Comparison of ENCODE assay signal across 9 cellular contexts in genomic region chr2:19474128-19474527, GRCh38.
DNase-seq lines count a peak whose midpoint lies in the region; ATAC-seq, FAIRE-seq and TF ChIP-seq lines count a peak whose summit lies in the region.
"Had no signal": no experiment of that assay in that cellular context is flagged by ENCODE, and none has a peak within 500 bp of the region (broad histone marks: within the 10 kb centered on the region; RNA-seq: fewer than 3 reads in every experiment).

No MANE protein-coding gene starts in this region.

- H2BK15ac ChIP-seq in H1 (ENCODE audit: low read length), result no peak overlapping the region

- no peak overlapping the region for H4K5ac ChIP-seq in H1 (ENCODE audit: insufficient read length, low read depth, low read length)

- H3K9ac ChIP-seq in H1 (replicated peaks in 1 of 4; ENCODE audit: extremely low read depth in 1 of 4, low read depth in 3 of 4, low read length in 3 of 4), result no peak overlapping the region

- intact Hi-C loops in stomach (cut with DNase I; ENCODE audit: low total_unique reads), result no loop called here

- H3K27me3 Mint-ChIP-seq in T-cell, result peaks cover 18 to 29% of the 10 kb centered on the region in 2 donors
- peaks cover 41% of the 10 kb centered on the region for H3K27me3 Mint-ChIP-seq in stimulated activated naive CD8-positive, alpha-beta T cell treated with anti-CD3 and anti-CD28 coated beads, Interleukin-15, Interleukin-2, amounts not matched to agents 100 ng/mL and 50 ng/mL, for 24 hours
- H3K27me3 Mint-ChIP-seq in chondrocyte (ENCODE audit: low read depth), result peaks cover 5% of the 10 kb centered on the region

- H3K27ac ChIP-seq in H1 (ENCODE audit: low read depth, low read length) (no peak overlapping the region), stomach (no peak overlapping the region)

- H3K4me2 ChIP-seq in H1 (ENCODE audit: insufficient read depth in 1 of 2, low read depth in 2 of 2, low read length in 2 of 2), result no peak overlapping the region

- CTCF ChIA-PET in T-cell (lab: Charles Lee), result no interaction called here
- CTCF ChIA-PET in H1 (lab: Charles Lee; ENCODE audit: partially characterized antibody), result no interaction called here

- POLR2A ChIA-PET in T-cell (lab: Charles Lee), result interaction anchor here in 1 of 2 donors (0.6 kb wide), 1 partner anchor 1313 kb away, joined by 3 read pairs; no protein-coding TSS in a partner anchor
- POLR2A ChIA-PET in H1 (lab: Charles Lee; ENCODE audit: partially characterized antibody), result no interaction called here

- peak overlapping the region; percentile 83; the same call in 1 of the 2 replicates for H2AFZ ChIP-seq in H1 (ENCODE audit: low read length)

- no peak overlapping the region for H2BK5ac ChIP-seq in H1 (ENCODE audit: low read depth, low read length)

- TF ChIP-seq RAD21 in H1 (IDR thresholded peaks at IDR 0.05 in 1 of 2, conservative IDR thresholded peaks at IDR 0.05 in 1 of 2; ENCODE audit: low read depth in 2 of 2, low read length in 2 of 2), result no peak

- no peak overlapping the region for H2BK120ac ChIP-seq in H1 (replicated peaks; ENCODE audit: low read depth, low read length)

- no peak overlapping the region for H4K91ac ChIP-seq in H1 (replicated peaks; ENCODE audit: insufficient read length, low read length)

- no peak overlapping the region for H2AK5ac ChIP-seq in H1 (ENCODE audit: low read depth, low read length)

- no peak overlapping the region for H3K4ac ChIP-seq in H1 (replicated peaks; ENCODE audit: insufficient read length, low read depth, low read length)

- H4K8ac ChIP-seq in H1 (ENCODE audit: extremely low read depth, insufficient read depth, low read length), result no peak overlapping the region

- no peaks in the 10 kb centered on the region for H4K20me1 ChIP-seq in H1 (replicated peaks in 1 of 2; ENCODE audit: control insufficient read depth in 1 of 2, insufficient read depth in 2 of 2, low read length in 2 of 2)

- H3K14ac ChIP-seq in H1 (ENCODE audit: insufficient read length), result no peak overlapping the region

- H3K9me3 ChIP-seq in H1 (ENCODE audit: insufficient read depth in 2 of 2, low read depth in 1 of 2, low read length in 1 of 2), result no peaks in the 10 kb centered on the region
- H3K9me3 ChIP-seq in stomach, result no peaks in the 10 kb centered on the region

- no peak overlapping the region for H2BK12ac ChIP-seq in H1 (ENCODE audit: low read depth, low read length)

- H3K27ac Mint-ChIP-seq in T-cell, result peak overlapping the region in 1 of 2 donors; percentile 19
- no peak overlapping the region for H3K27ac Mint-ChIP-seq in stimulated activated naive CD8-positive, alpha-beta T cell treated with anti-CD3 and anti-CD28 coated beads, Interleukin-15, Interleukin-2, amounts not matched to agents 100 ng/mL and 50 ng/mL, for 24 hours
- no peak overlapping the region for H3K27ac Mint-ChIP-seq in chondrocyte (ENCODE audit: unreplicated experiment)
- H3K27ac Mint-ChIP-seq: activated naive CD4-positive, alpha-beta T cell treated with anti-CD3 and anti-CD28 coated beads, Interleukin-2, amount 50 U/mL, for 72 hours had no signal

- H3K36me3 ChIP-seq in H1 (ENCODE audit: control insufficient read depth in 2 of 4, insufficient read depth in 4 of 4, low read length in 3 of 4) (no peaks in the 10 kb centered on the region), stomach (no peaks in the 10 kb centered on the region)

- TF ChIP-seq POLR2A in H1 (IDR thresholded peaks at IDR 0.05; ENCODE audit: control extremely low read depth in 1 of 2, low read depth in 2 of 2, low read length in 2 of 2) (no peak), stomach (IDR thresholded peaks at IDR 0.05) (no peak)

- TF ChIP-seq CTCF in AG10803 (conservative IDR thresholded peaks at IDR 0.05; ENCODE audit: low read length) (no peak), H1 (IDR thresholded peaks at IDR 0.05; ENCODE audit: control extremely low read depth in 1 of 3, insufficient read depth in 1 of 3, low read depth in 1 of 3, low read length in 3 of 3) (no peak), chondrocyte (IDR thresholded peaks at IDR 0.05) (no peak), stomach (IDR thresholded peaks at IDR 0.05) (no peak)

- no peak for TF ChIP-seq EP300 in H1 (IDR thresholded peaks at IDR 0.05; ENCODE audit: borderline replicate concordance in 1 of 2, low read depth in 2 of 2, low read length in 2 of 2)
- TF ChIP-seq EP300 in stomach (IDR thresholded peaks at IDR 0.05), result no peak

- H3K9me3 Mint-ChIP-seq in T-cell (no peaks in the 10 kb centered on the region), chondrocyte (ENCODE audit: low read depth) (no peaks in the 10 kb centered on the region)
- peaks cover 8% of the 10 kb centered on the region for H3K9me3 Mint-ChIP-seq in stimulated activated naive CD8-positive, alpha-beta T cell treated with anti-CD3 and anti-CD28 coated beads, Interleukin-15, Interleukin-2, amounts not matched to agents 100 ng/mL and 50 ng/mL, for 24 hours

- H3K23ac ChIP-seq in H1 (ENCODE audit: insufficient read length), result no peak overlapping the region

- H3K4me3 Mint-ChIP-seq in T-cell (peak overlapping the region; percentile 4 to 36 (median 13)), chondrocyte (ENCODE audit: unreplicated experiment) (no peak overlapping the region)
- peak overlapping the region; percentile 54 for H3K4me3 Mint-ChIP-seq in stimulated activated naive CD8-positive, alpha-beta T cell treated with anti-CD3 and anti-CD28 coated beads, Interleukin-15, Interleukin-2, amounts not matched to agents 100 ng/mL and 50 ng/mL, for 24 hours

- H3K79me2 ChIP-seq in H1 (ENCODE audit: control insufficient read depth in 1 of 2, insufficient read depth in 2 of 2, low read length in 2 of 2), result no peaks in the 10 kb centered on the region

- H3K36me3 Mint-ChIP-seq in T-cell, result no peaks in the 10 kb centered on the region
- H3K36me3 Mint-ChIP-seq in stimulated activated naive CD8-positive, alpha-beta T cell treated with anti-CD3 and anti-CD28 coated beads, Interleukin-15, Interleukin-2, amounts not matched to agents 100 ng/mL and 50 ng/mL, for 24 hours (ENCODE audit: low read depth), result peaks cover 3% of the 10 kb centered on the region
- H3K36me3 Mint-ChIP-seq in chondrocyte (ENCODE audit: low read depth), result peaks cover 2% of the 10 kb centered on the region

- no peak overlapping the region for H3K18ac ChIP-seq in H1 (ENCODE audit: extremely low read depth, low read length)

- H3K4me3 ChIP-seq in AG10803 (ENCODE audit: low read length) (no peak overlapping the region), H1 (ENCODE audit: extremely low read depth in 1 of 4, insufficient read depth in 2 of 4, low read depth in 3 of 4, low read length in 4 of 4) (no peak overlapping the region), stomach (no peak overlapping the region)

- no peaks in the 10 kb centered on the region for H3K23me2 ChIP-seq in H1 (ENCODE audit: low read depth, low read length)

- H3K27me3 ChIP-seq in H1 (replicated peaks in 1 of 4; ENCODE audit: control insufficient read depth in 3 of 4, extremely low read depth in 1 of 4, insufficient read depth in 3 of 4, low read length in 3 of 4) (peaks cover 0 to 1% (median 0%) of the 10 kb centered on the region in 4 experiments; a peak in 1 of 7 replicates), stomach (no peaks in the 10 kb centered on the region)

- H2BK20ac ChIP-seq in H1 (ENCODE audit: low read length), result no peak overlapping the region

- H3K4me1 ChIP-seq in H1 (replicated peaks in 1 of 4; ENCODE audit: control insufficient read depth in 3 of 4, insufficient read depth in 4 of 4, low read length in 3 of 4) (peaks cover 0 to 5% (median 1%) of the 10 kb centered on the region in 4 experiments; a peak in 3 of 7 replicates), stomach (no peaks in the 10 kb centered on the region)

- no peak overlapping the region for H3K56ac ChIP-seq in H1 (replicated peaks; ENCODE audit: insufficient read length, low read depth, low read length)

- ATAC-seq in HG03108 (IDR thresholded peaks at IDR 0.05; ENCODE audit: unreplicated experiment) (peak; percentile 98), T-cell (replicated peaks in 1 of 4) (peak; percentile 77 to 98 (median 94))

- peaks cover 23 to 25% (median 24%) of the 10 kb centered on the region in 3 donors for H3K4me1 Mint-ChIP-seq in T-cell
- peaks cover 19% of the 10 kb centered on the region for H3K4me1 Mint-ChIP-seq in stimulated activated naive CD8-positive, alpha-beta T cell treated with anti-CD3 and anti-CD28 coated beads, Interleukin-15, Interleukin-2, amounts not matched to agents 100 ng/mL and 50 ng/mL, for 24 hours (ENCODE audit: low read depth)
- H3K4me1 Mint-ChIP-seq in chondrocyte (ENCODE audit: low read depth), result peaks cover 8% of the 10 kb centered on the region

- no peaks in the 10 kb centered on the region for H3K79me1 ChIP-seq in H1 (ENCODE audit: low read depth, low read length)

- DNase-seq in AG10803 (ENCODE audit: low read depth), result peak; percentile 93
- peak; percentile 6 for DNase-seq in GM19240 (ENCODE audit: insufficient read length, low spot score)
- DNase-seq in T-cell, result peak; percentile 5 to 73 (median 40)
- DNase-seq in H1 (ENCODE audit: low read depth in 1 of 2, low spot score in 2 of 2), result no peak
- DNase-seq in chondrocyte (ENCODE audit: low spot score), result no peak
- no peak for DNase-seq in stomach

- 88% methylated on average over 8 of the region's 8 CpGs; no CpG with 5 or more reads in 1 of the 2 experiments for WGBS in H1 (ENCODE audit: extremely low coverage in 1 of 2, insufficient coverage in 1 of 2, insufficient read length in 1 of 2, insufficient replicate concordance in 2 of 2, low coverage in 1 of 2, low lambda C conversion rate in 2 of 2, missing lambda C conversion rate in 1 of 2), 2 experiments
- 52 to 67% (median 63%) methylated on average over 8 of the region's 8 CpGs for WGBS in stomach, 5 donors

- FAIRE-seq in H1 (lab: Jason Lieb, UNC), result no peak

TF ChIP-seq in H1, 55 proteins besides CTCF, POLR2A, EP300 and RAD21 (continues in another document):
- TF ChIP-seq EGR1 (IDR thresholded peaks at IDR 0.05; ENCODE audit: borderline replicate concordance, low read depth, low read length), result no peak
- TF ChIP-seq GTF2F1 (IDR thresholded peaks at IDR 0.05; ENCODE audit: borderline replicate concordance, low read depth, low read length), result no peak
- no peak for TF ChIP-seq TBP (IDR thresholded peaks at IDR 0.05; ENCODE audit: low read depth, low read length)
- TF ChIP-seq MAX (IDR thresholded peaks at IDR 0.05), result no peak
- TF ChIP-seq CREB1 (IDR thresholded peaks at IDR 0.05), result no peak
- TF ChIP-seq PHF8 (conservative IDR thresholded peaks at IDR 0.05; ENCODE audit: low read depth, low read length), result no peak
- TF ChIP-seq E2F6 (IDR thresholded peaks at IDR 0.05), result no peak
- no peak for TF ChIP-seq SRF (IDR thresholded peaks at IDR 0.05; ENCODE audit: low read depth, low read length)

Comparison
In these comparisons a context has a peak if more than half of its experiments do, and no peak if none do; other contexts are left out.
1. DNase-seq: peak in AG10803 (single experiment), GM19240 (single experiment) and T-cell (34 of 34); none in H1 (0 of 2), chondrocyte (single experiment) and stomach (single experiment).